ENCODE assay signal across 11 cellular contexts in genomic region chr11:64260147-64260708, GRCh38.
A peak's percentile ranks its signal among the peaks of the same experiment; 100 is the strongest.
DNase-seq lines count a peak whose midpoint lies in the region; ATAC-seq and TF ChIP-seq lines count a peak whose summit lies in the region.
"Had no signal": no experiment of that assay in that cellular context is flagged by ENCODE, and none has a peak within 500 bp of the region (broad histone marks: within the 10 kb centered on the region; RNA-seq: fewer than 3 reads in every experiment).

No MANE protein-coding gene starts in this region.

- no peak for TF ChIP-seq CTCF in GM20000 (IDR thresholded peaks at IDR 0.05; ENCODE audit: extremely low read depth, missing control alignments)

- H3K36me3 Mint-ChIP-seq in activated naive CD8-positive, alpha-beta T cell treated with anti-CD3 and anti-CD28 coated beads, Interleukin-2, amount 50 U/mL, for 24 hours (ENCODE audit: low read depth), result peaks cover 3% of the 10 kb centered on the region

- peaks cover 11% of the 10 kb centered on the region for H3K4me1 Mint-ChIP-seq in activated naive CD8-positive, alpha-beta T cell treated with anti-CD3 and anti-CD28 coated beads, Interleukin-2, amount 50 U/mL, for 24 hours
- H3K4me1 Mint-ChIP-seq: nephron had no signal

- no peak overlapping the region for H3K27ac ChIP-seq in caudate nucleus (ENCODE audit: low read depth, low read length)
- H3K27ac ChIP-seq: HL-60, thoracic aorta had no signal

- H3K4me3 Mint-ChIP-seq in activated naive CD8-positive, alpha-beta T cell treated with anti-CD3 and anti-CD28 coated beads, Interleukin-2, amount 50 U/mL, for 24 hours, result no peak overlapping the region
- H3K4me3 Mint-ChIP-seq: nephron had no signal

- H3K9me3 Mint-ChIP-seq in activated naive CD8-positive, alpha-beta T cell treated with anti-CD3 and anti-CD28 coated beads, Interleukin-2, amount 50 U/mL, for 24 hours, result no peaks in the 10 kb centered on the region
- H3K9me3 Mint-ChIP-seq: nephron had no signal

- H3K27ac Mint-ChIP-seq in activated naive CD8-positive, alpha-beta T cell treated with anti-CD3 and anti-CD28 coated beads, Interleukin-2, amount 50 U/mL, for 24 hours, result no peak overlapping the region
- H3K27ac Mint-ChIP-seq: nephron had no signal

- ATAC-seq in activated naive CD8-positive, alpha-beta T cell treated with anti-CD3 and anti-CD28 coated beads, Interleukin-2, amount 50 U/mL, for 24 hours, result peak; percentile 31

- DNase-seq in GM20000 (ENCODE audit: low spot score) (peak; percentile 66), caudate nucleus (lab: John Stamatoyannopoulos, UW) (no peak), NCI-H524 treated with DMSO at 0.1 percent for 48 hours (lab: John Stamatoyannopoulos, UW) (no peak)
- DNase-seq in activated naive CD8-positive, alpha-beta T cell treated with anti-CD3 and anti-CD28 coated beads, Interleukin-2, amount 50 U/mL, for 24 hours, result no peak
- DNase-seq: activated T-cell treated with anti-CD3 and anti-CD28 coated beads, Interleukin-2, amount 50 U/mL, for 48 hours; AML-193; NCI-H1417; retina had no signal

- no peaks in the 10 kb centered on the region for H3K27me3 Mint-ChIP-seq in activated naive CD8-positive, alpha-beta T cell treated with anti-CD3 and anti-CD28 coated beads, Interleukin-2, amount 50 U/mL, for 24 hours
